Comparison of ENCODE assay signal across 7 cellular contexts in the genomic region with DNA sequence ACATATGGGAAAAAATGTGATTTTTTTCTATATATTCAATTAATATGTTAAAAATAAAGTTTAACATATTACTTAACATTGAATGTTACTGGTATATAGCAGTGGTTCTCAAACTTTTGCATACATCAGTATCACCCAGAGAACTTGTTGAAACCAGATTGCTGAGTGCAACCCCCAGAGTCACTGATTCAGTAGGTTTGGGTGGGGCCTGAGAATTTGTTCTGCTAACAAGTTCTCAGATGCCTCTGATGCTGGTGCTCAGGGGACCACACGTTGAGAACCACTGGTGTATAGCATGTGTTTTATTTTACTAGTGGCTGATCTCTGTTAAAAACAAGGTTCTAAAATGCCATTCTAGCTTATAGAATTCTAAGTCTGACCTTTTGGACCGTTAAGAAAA.
"Had no signal": no experiment of that assay in that cellular context is flagged by ENCODE, and none has a peak within 500 bp of the region (broad histone marks: within the 10 kb centered on the region; RNA-seq: fewer than 3 reads in every experiment).

No MANE protein-coding gene starts in this region.

- H3K27ac ChIP-seq: HL-60 had no signal

- H3K4me3 ChIP-seq: K562 had no signal

- H3K27ac Mint-ChIP-seq: IgD-negative memory B cell had no signal

- ATAC-seq: HepG2, K562 had no signal

- H3K36me3 Mint-ChIP-seq: IgD-negative memory B cell had no signal

- DNase-seq: IMR-90, KBM-7, KG1 had no signal
